ENCODE assay signal across 8 cellular contexts in the genomic region with DNA sequence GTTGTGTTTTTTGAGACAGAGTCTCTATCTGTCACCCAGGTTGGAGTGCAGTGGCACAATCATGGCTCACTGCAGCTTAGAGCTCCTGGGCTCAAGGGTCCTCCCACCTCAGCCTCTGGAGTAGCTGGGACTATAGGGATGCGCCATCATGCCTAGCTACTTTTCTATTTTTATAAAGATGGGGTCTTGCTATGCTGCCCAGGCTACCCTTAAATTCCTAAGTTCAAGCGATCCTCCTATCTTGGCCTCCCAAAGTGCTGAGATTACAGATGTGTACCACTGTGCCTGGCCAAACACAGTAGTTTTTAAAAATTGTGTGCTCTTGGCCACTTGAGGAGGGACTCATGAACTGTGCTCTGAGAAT. TPM values are rescaled to one million over a fixed set of nuclear protein-coding genes. Genes with fewer than 3 reads are reported as not detected.
DNase-seq lines count a peak whose midpoint lies in the region; ATAC-seq and TF ChIP-seq lines count a peak whose summit lies in the region.

No MANE protein-coding gene starts in this region.

- CTCF ChIA-PET in mammary epithelial cell (lab: Charles Lee; ENCODE audit: low non-redundant PET): no interaction called here

- no peaks in the 10 kb centered on the region for H3K4me1 ChIP-seq in right cardiac atrium (ENCODE audit: control insufficient read depth, insufficient read depth, low read length)
- H3K4me1 ChIP-seq in right atrium auricular region: peaks cover 0 to 27% of the 10 kb centered on the region in 2 donors
- peaks cover 26% of the 10 kb centered on the region for H3K4me1 ChIP-seq in mammary epithelial cell (ENCODE audit: insufficient read depth, low read length)
- H3K4me1 ChIP-seq in muscle layer of duodenum (ENCODE audit: control insufficient read depth in 1 of 2, insufficient read depth in 2 of 2, low read length in 2 of 2): peaks cover 0 to 18% of the 10 kb centered on the region in 2 donors

- WGBS in right cardiac atrium: 89% methylated on average over 2 of the region's 2 CpGs
- 100% methylated on average over 1 of the region's 2 CpGs for WGBS in mammary epithelial cell (ENCODE audit: low coverage, missing lambda C conversion rate)

- H3K9me3 ChIP-seq in right cardiac atrium (ENCODE audit: control insufficient read depth, low read length) (no peaks in the 10 kb centered on the region), right atrium auricular region (no peaks in the 10 kb centered on the region), mammary epithelial cell (replicated peaks; ENCODE audit: insufficient read depth, low read length) (no peaks in the 10 kb centered on the region), muscle layer of duodenum (ENCODE audit: control insufficient read depth in 1 of 2, low read length in 2 of 2) (no peaks in the 10 kb centered on the region), WERI-Rb-1 (ENCODE audit: severe bottlenecking) (no peaks in the 10 kb centered on the region)

- H3K36me3 ChIP-seq in right atrium auricular region (no peaks in the 10 kb centered on the region), mammary epithelial cell (ENCODE audit: insufficient read depth, low read length) (no peaks in the 10 kb centered on the region), muscle layer of duodenum (ENCODE audit: control insufficient read depth in 1 of 2, insufficient read depth in 2 of 2, low read length in 2 of 2) (no peaks in the 10 kb centered on the region), WERI-Rb-1 (no peaks in the 10 kb centered on the region)

- ATAC-seq in right cardiac atrium: no peak
- no peak for ATAC-seq in GM18505 (IDR thresholded peaks at IDR 0.05; ENCODE audit: unreplicated experiment)
- no peak for ATAC-seq in HG02981 (IDR thresholded peaks at IDR 0.05; ENCODE audit: unreplicated experiment)

- DNase-seq in right cardiac atrium (no peak), right atrium auricular region (ENCODE audit: low spot score) (no peak), mammary epithelial cell (no peak), WERI-Rb-1 (no peak), germinal center (ENCODE audit: low spot score) (no peak)

- no peak for TF ChIP-seq CTCF in right atrium auricular region (IDR thresholded peaks at IDR 0.05)
- no peak for TF ChIP-seq CTCF in mammary epithelial cell (conservative IDR thresholded peaks at IDR 0.05 in 1 of 2, IDR thresholded peaks at IDR 0.05 in 1 of 2; ENCODE audit: extremely low read depth in 1 of 2, insufficient read depth in 1 of 2, low read depth in 1 of 2, low read length in 2 of 2)
- no peak for TF ChIP-seq CTCF in WERI-Rb-1 (IDR thresholded peaks at IDR 0.05; ENCODE audit: low read depth, low read length)

- dilution Hi-C loops in mammary epithelial cell (cut with HindIII; ENCODE audit: low sequenced_read_pairs): no loop called here

- no peaks in the 10 kb centered on the region for H3K79me2 ChIP-seq in mammary epithelial cell (ENCODE audit: insufficient read depth, low read length)

- no peak overlapping the region for H3K27ac ChIP-seq in right cardiac atrium (ENCODE audit: low read length)
- H3K27ac ChIP-seq in right atrium auricular region: no peak overlapping the region
- no peak overlapping the region for H3K27ac ChIP-seq in mammary epithelial cell (ENCODE audit: insufficient read depth, low read depth, low read length)
- no peak overlapping the region for H3K27ac ChIP-seq in muscle layer of duodenum (ENCODE audit: low read length)
- no peak overlapping the region for H3K27ac ChIP-seq in WERI-Rb-1

- intact Hi-C loops in right cardiac atrium (cut with DNase I): no loop called here
- intact Hi-C loops in mammary epithelial cell (cut with micrococcal nuclease): no loop called here

- H2AFZ ChIP-seq in mammary epithelial cell (ENCODE audit: low read depth, low read length): peak overlapping the region; percentile 86

- no TSS peak for BruUV-seq in mammary epithelial cell (replicated peaks; lab: Mats Ljungman, UMichigan)

- H3K4me2 ChIP-seq in mammary epithelial cell (ENCODE audit: insufficient read depth, low read depth, low read length): peak overlapping the region; percentile 82

- no peak for TF ChIP-seq POLR2A in GM18505 (IDR thresholded peaks at IDR 0.05; ENCODE audit: borderline replicate concordance, extremely low read depth, insufficient read depth, insufficient read length)

- peak overlapping the region; percentile 33 for H3K4me3 ChIP-seq in right cardiac atrium (ENCODE audit: low read length)
- H3K4me3 ChIP-seq in right atrium auricular region: peak overlapping the region in 1 of 2 donors; percentile 53
- H3K4me3 ChIP-seq in mammary epithelial cell (replicated peaks in 1 of 3; ENCODE audit: insufficient read depth in 1 of 3, low read depth in 2 of 3, low read length in 3 of 3): no peak overlapping the region
- peak overlapping the region; percentile 70 to 74 for H3K4me3 ChIP-seq in muscle layer of duodenum (ENCODE audit: low read depth in 1 of 2, low read length in 2 of 2)
- H3K4me3 ChIP-seq in WERI-Rb-1 (ENCODE audit: low read depth, low read length): no peak overlapping the region

- no peaks in the 10 kb centered on the region for H4K20me1 ChIP-seq in mammary epithelial cell (ENCODE audit: insufficient read depth, low read length)

- in situ Hi-C loops in mammary epithelial cell (cut with MboI; ENCODE audit: low sequenced_read_pairs in 2 of 2): no loop called here

- no peak overlapping the region for H3K9ac ChIP-seq in mammary epithelial cell (ENCODE audit: insufficient read depth, low read length)

- no peaks in the 10 kb centered on the region for H3K27me3 ChIP-seq in right cardiac atrium (ENCODE audit: control insufficient read depth, insufficient read depth)
- peaks cover 0 to 23% of the 10 kb centered on the region in 2 donors for H3K27me3 ChIP-seq in right atrium auricular region
- peaks cover 28% of the 10 kb centered on the region for H3K27me3 ChIP-seq in mammary epithelial cell (ENCODE audit: insufficient read depth, low read length)
- peaks cover 35% of the 10 kb centered on the region for H3K27me3 ChIP-seq in muscle layer of duodenum (ENCODE audit: low read depth, low read length)
- no peaks in the 10 kb centered on the region for H3K27me3 ChIP-seq in WERI-Rb-1 (ENCODE audit: insufficient read depth, low read depth, severe bottlenecking)

RNA-seq across cellular contexts. Expression of gene TLX1, which starts 10.6 kb away (rescaled TPM):
- total RNA-seq in right cardiac atrium (1 to 10 TPM in 3 of 4 donors, under 1 TPM in 1; 0.09 to 1.2 (median 1.0) TPM), right atrium auricular region (not detected), mammary epithelial cell (not detected)
- polyA plus RNA-seq in right cardiac atrium (0.52 TPM), mammary epithelial cell (not detected)
- polyA minus RNA-seq in mammary epithelial cell: not detected

RNA-seq across cellular contexts. Expression of gene KAZALD1, which starts 58.7 kb away (rescaled TPM):
- total RNA-seq in right cardiac atrium (10 to 100 TPM in 3 of 4 donors, 1 to 10 TPM in 1; 6.7 to 19.1 (median 12.7) TPM), right atrium auricular region (1 to 10 TPM; 7.0 to 7.5 TPM), mammary epithelial cell (1 to 10 TPM; 1.5 to 2.3 TPM)
- polyA plus RNA-seq in right cardiac atrium (15.3 TPM), mammary epithelial cell (0.92 TPM)
- not detected for polyA minus RNA-seq in mammary epithelial cell

Comparison
In these comparisons a context has a peak if more than half of its experiments do, and no peak if none do; other contexts are left out.
1. H3K4me3 ChIP-seq: peak in right cardiac atrium (single experiment) and muscle layer of duodenum (2 of 2); none in mammary epithelial cell (0 of 3) and WERI-Rb-1 (single experiment).